ENCODE assay signal across 8 cellular contexts in genomic region chr11:9506489-9507343, GRCh38. TPM values are rescaled to one million over a fixed set of nuclear protein-coding genes. Genes with fewer than 3 reads are reported as not detected.
A peak's percentile ranks its signal among the peaks of the same experiment; 100 is the strongest.
DNase-seq lines count a peak whose midpoint lies in the region; ATAC-seq and TF ChIP-seq lines count a peak whose summit lies in the region.

No MANE protein-coding gene starts in this region.

- H3K27me3 ChIP-seq in osteoblast (ENCODE audit: insufficient read depth, low read length) (no peaks in the 10 kb centered on the region), tibial artery (no peaks in the 10 kb centered on the region)

- DNase-seq in LoVo (ENCODE audit: low spot score) (peak; percentile 77), SHP77 (lab: John Stamatoyannopoulos, UW) (peak; percentile 10 to 35), foreskin melanocyte (peak; percentile 44), osteoblast (ENCODE audit: insufficient read length, low spot score, missing footprints) (peak; percentile 53), tibial artery (peak; percentile 74 to 77)
- DNase-seq in activated T-helper 9 cell treated with anti-CD3 and anti-CD28 coated beads, Interleukin-2, amount 50 U/mL, for 16 hours (ENCODE audit: low read depth), result peak; percentile 54

- H3K79me2 ChIP-seq in osteoblast (ENCODE audit: insufficient read depth, low read length), result no peaks in the 10 kb centered on the region

- H4K20me1 ChIP-seq in osteoblast (ENCODE audit: insufficient read depth, low read length), result no peaks in the 10 kb centered on the region

- TF ChIP-seq CTCF in GM12875 (IDR thresholded peaks at IDR 0.05; ENCODE audit: borderline replicate concordance, insufficient read depth, low read depth, low read length) (peak; percentile 71), osteoblast (IDR thresholded peaks at IDR 0.05; ENCODE audit: extremely low read depth, low read depth, low read length) (peak; percentile 98), tibial artery (IDR thresholded peaks at IDR 0.05) (peak; percentile 84 to 87)

- no peaks in the 10 kb centered on the region for H3K36me3 ChIP-seq in osteoblast (ENCODE audit: insufficient read depth, low read length)
- H3K36me3 ChIP-seq in tibial artery, result peaks cover 14 to 42% (median 15%) of the 10 kb centered on the region in 3 donors

- H2AFZ ChIP-seq in osteoblast (ENCODE audit: low read length), result no peak overlapping the region

- H3K4me1 ChIP-seq in osteoblast (ENCODE audit: insufficient read depth, low read length), result peaks cover 7% of the 10 kb centered on the region
- H3K4me1 ChIP-seq in tibial artery, result peaks cover 0 to 7% (median 4%) of the 10 kb centered on the region in 4 donors

- ATAC-seq in HG02642 (IDR thresholded peaks at IDR 0.05; ENCODE audit: poor library complexity, unreplicated experiment), result no peak

- H3K9me3 ChIP-seq in osteoblast (ENCODE audit: low read depth, low read length) (no peaks in the 10 kb centered on the region), tibial artery (no peaks in the 10 kb centered on the region)

- intact Hi-C loops in tibial artery (cut with DNase I; ENCODE audit: low total_unique reads), result no loop called here

- no peak overlapping the region for H3K4me2 ChIP-seq in osteoblast (ENCODE audit: insufficient read depth, low read length)

- H3K4me3 ChIP-seq in GM12875 (ENCODE audit: low read depth, low read length) (no peak overlapping the region), osteoblast (ENCODE audit: insufficient read depth, low read length) (no peak overlapping the region), tibial artery (no peak overlapping the region)

- H3K27ac ChIP-seq in osteoblast (ENCODE audit: low read depth, low read length), result peak overlapping the region; percentile 9
- no peak overlapping the region for H3K27ac ChIP-seq in tibial artery

RNA-seq across cellular contexts. Expression of gene ZNF143, which starts 45.9 kb away (rescaled TPM):
- total RNA-seq in osteoblast, result 23.3 and 26.4 TPM in 2 replicates

Comparison
In these comparisons a context has a peak if more than half of its experiments do, and no peak if none do; other contexts are left out.
1. DNase-seq: peak in every context shown above with its lines; median percentile 77 in LoVo; 76 in tibial artery; 54 in activated T-helper 9 cell treated with anti-CD3 and anti-CD28 coated beads, Interleukin-2, amount 50 U/mL, for 16 hours; 53 in osteoblast; 44 in foreskin melanocyte; 22 in SHP77.